ENCODE assay signal across 1 cellular context in genomic region chr14:76848879-76849278, GRCh38.
TF ChIP-seq lines count a peak whose summit lies in the region.

No MANE protein-coding gene starts in this region.

TF ChIP-seq in A549, 52 proteins besides CTCF, POLR2A, EP300 and RAD21 (continued from another document):
- TF ChIP-seq REST (IDR thresholded peaks at IDR 0.05) = no peak
- TF ChIP-seq PHF8 (IDR thresholded peaks at IDR 0.05; ENCODE audit: borderline replicate concordance, low read depth) = no peak
- no peak for TF ChIP-seq RARB (CRISPR knock-in tag; IDR thresholded peaks at IDR 0.05)
- TF ChIP-seq CBX8 (IDR thresholded peaks at IDR 0.05) = no peak
- TF ChIP-seq HMGXB4 (CRISPR knock-in tag; IDR thresholded peaks at IDR 0.05; ENCODE audit: borderline replicate concordance) = no peak
- TF ChIP-seq EHF (CRISPR knock-in tag; IDR thresholded peaks at IDR 0.05) = no peak
